ENCODE assay signal across 11 cellular contexts in genomic region chr22:46373838-46374662, GRCh38. TPM values are rescaled to one million over a fixed set of nuclear protein-coding genes. Genes with fewer than 3 reads are reported as not detected.
DNase-seq lines count a peak whose midpoint lies in the region; ATAC-seq and TF ChIP-seq lines count a peak whose summit lies in the region.
"Had no signal": no experiment of that assay in that cellular context is flagged by ENCODE, and none has a peak within 500 bp of the region (broad histone marks: within the 10 kb centered on the region; RNA-seq: fewer than 3 reads in every experiment).

No MANE protein-coding gene starts in this region.

- ATAC-seq in activated CD8-positive, alpha-beta T cell treated with anti-CD3 and anti-CD28 coated beads for 36 hours: peak; percentile 75
- ATAC-seq in GM18909 (IDR thresholded peaks at IDR 0.05; ENCODE audit: poor library complexity, unreplicated experiment): no peak

- H3K27ac Mint-ChIP-seq in activated CD8-positive, alpha-beta T cell treated with anti-CD3 and anti-CD28 coated beads for 36 hours: no peak overlapping the region
- H3K27ac Mint-ChIP-seq: T-helper 2 cell treated with Interferon-gamma antibody and Interleukin-4, amounts not matched to agents 5 μg/mL and 100 μg/mL, for 36 hours had no signal

- H3K9me3 Mint-ChIP-seq in activated CD8-positive, alpha-beta T cell treated with anti-CD3 and anti-CD28 coated beads for 36 hours: peaks cover 10% of the 10 kb centered on the region

- peaks cover 3% of the 10 kb centered on the region for H3K27me3 Mint-ChIP-seq in activated CD8-positive, alpha-beta T cell treated with anti-CD3 and anti-CD28 coated beads for 36 hours

- intact Hi-C loops in activated CD8-positive, alpha-beta T cell treated with anti-CD3 and anti-CD28 coated beads for 36 hours (cut with micrococcal nuclease): no loop called here

- in situ Hi-C loops in ACHN (cut with HindIII; ENCODE audit: low pct_ligation_motif_present, low pct_unique_long_range_greater_than_20kb, low sequenced_read_pairs): no loop called here

- CTCF ChIA-PET in activated CD8-positive, alpha-beta T cell treated with anti-CD3 and anti-CD28 coated beads for 36 hours (lab: Charles Lee): no interaction called here

- H3K4me1 Mint-ChIP-seq in activated CD8-positive, alpha-beta T cell treated with anti-CD3 and anti-CD28 coated beads for 36 hours (ENCODE audit: low read depth): peaks cover 36% of the 10 kb centered on the region

- peak; percentile 61 for DNase-seq in ACHN
- DNase-seq in HK-2 (ENCODE audit: unreplicated experiment): peak; percentile 80
- peak; percentile 58 for DNase-seq in activated CD8-positive, alpha-beta T cell treated with anti-CD3 and anti-CD28 coated beads for 36 hours
- DNase-seq in kidney glomerular epithelial cell (lab: John Stamatoyannopoulos, UW): peak; percentile 82
- no peak for DNase-seq in NCI-H1417 (lab: John Stamatoyannopoulos, UW)
- no peak for DNase-seq in iPS-NIHi11 (ENCODE audit: low spot score)
- no peak for DNase-seq in midbrain (lab: John Stamatoyannopoulos, UW)
- DNase-seq: anterior cingulate cortex, NCI-H226 had no signal

- POLR2A ChIA-PET in activated CD8-positive, alpha-beta T cell treated with anti-CD3 and anti-CD28 coated beads for 36 hours (lab: Charles Lee): no interaction called here

- peaks cover 3% of the 10 kb centered on the region for H3K36me3 Mint-ChIP-seq in activated CD8-positive, alpha-beta T cell treated with anti-CD3 and anti-CD28 coated beads for 36 hours (ENCODE audit: low read depth)

- H3K4me3 Mint-ChIP-seq in activated CD8-positive, alpha-beta T cell treated with anti-CD3 and anti-CD28 coated beads for 36 hours: no peak overlapping the region
- H3K4me3 Mint-ChIP-seq: T-helper 2 cell treated with Interferon-gamma antibody and Interleukin-4, amounts not matched to agents 5 μg/mL and 100 μg/mL, for 36 hours had no signal

- TF ChIP-seq CTCF in activated CD8-positive, alpha-beta T cell treated with anti-CD3 and anti-CD28 coated beads for 36 hours (IDR thresholded peaks at IDR 0.05): no peak

RNA-seq across cellular contexts. Expression of gene TRMU, which starts 38.5 kb away (rescaled TPM):
- total RNA-seq in activated CD8-positive, alpha-beta T cell treated with anti-CD3 and anti-CD28 coated beads for 36 hours: 10 to 100 TPM; 87.2 to 98.1 TPM

Comparison
In these comparisons a context has a peak if more than half of its experiments do, and no peak if none do; other contexts are left out.
1. DNase-seq: peak in ACHN (single experiment), HK-2 (single experiment), activated CD8-positive, alpha-beta T cell treated with anti-CD3 and anti-CD28 coated beads for 36 hours (single experiment) and kidney glomerular epithelial cell (single experiment); none in NCI-H1417 (0 of 3), iPS-NIHi11 (single experiment) and midbrain (single experiment).